ENCODE assay signal across 15 cellular contexts in the genomic region with DNA sequence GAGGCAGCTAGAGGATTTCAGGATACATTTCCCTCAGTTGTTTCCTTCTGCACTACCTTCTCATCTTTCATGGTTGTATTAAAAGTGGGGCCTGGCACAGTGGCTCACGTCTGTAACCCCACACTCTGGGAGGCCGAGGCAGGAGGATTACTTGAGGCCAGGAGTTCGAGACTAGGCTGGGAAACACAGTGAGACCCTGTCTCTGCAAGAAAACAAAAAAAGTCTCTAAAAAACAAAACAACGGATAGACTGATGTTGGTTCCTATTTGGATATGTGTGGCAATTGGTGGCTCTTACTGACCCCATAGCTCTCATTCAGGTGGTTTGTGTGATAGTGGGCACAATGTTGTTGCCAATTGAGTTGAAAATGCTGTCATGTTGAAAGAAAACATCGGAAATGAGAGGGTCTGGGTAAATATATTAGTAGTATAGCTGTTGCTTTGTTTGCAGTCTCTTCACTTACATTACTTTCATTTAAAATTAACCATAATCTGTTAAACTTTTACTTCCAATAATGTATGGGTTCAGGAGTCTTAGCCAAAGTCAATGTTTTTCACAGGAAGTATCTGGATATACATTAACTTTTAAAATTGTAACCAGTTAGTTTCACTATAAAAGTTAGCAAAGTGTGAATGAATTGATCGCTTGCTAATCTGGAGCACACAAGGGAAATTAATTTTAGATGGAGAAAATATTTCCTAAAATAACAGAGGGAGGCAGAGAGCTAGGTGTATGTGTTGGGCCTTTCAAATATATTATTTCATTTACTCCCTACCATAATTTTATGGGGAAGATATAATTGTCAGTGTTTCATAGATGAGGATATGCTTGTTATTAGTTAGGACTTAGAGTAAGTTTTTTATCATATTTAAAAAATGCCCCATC. TPM values are rescaled to one million over a fixed set of nuclear protein-coding genes. Genes with fewer than 3 reads are reported as not detected.
DNase-seq lines count a peak whose midpoint lies in the region; ATAC-seq and TF ChIP-seq lines count a peak whose summit lies in the region.
"Had no signal": no experiment of that assay in that cellular context is flagged by ENCODE, and none has a peak within 500 bp of the region (broad histone marks: within the 10 kb centered on the region; RNA-seq: fewer than 3 reads in every experiment).

No MANE protein-coding gene starts in this region.

- H3K4me3 Mint-ChIP-seq in Calu3 (ENCODE audit: low read depth, unreplicated experiment) = peak overlapping the region; percentile 28
- H3K4me3 Mint-ChIP-seq: activated CD8-positive, alpha-beta memory T cell treated with anti-CD3 and anti-CD28 coated beads, Interleukin-2, amount 10 ng/mL, durations not matched to agents 7 days and 5 days; activated naive CD8-positive, alpha-beta T cell treated with anti-CD3 and anti-CD28 coated beads for 36 hours; B cell; GM23338; stimulated activated effector memory CD8-positive, alpha-beta T cell treated with anti-CD3 and anti-CD28 coated beads, Interleukin-12 subunit alpha, Interleukin-12 subunit beta, amount 100 ng/mL, for 72 hours had no signal

- no peaks in the 10 kb centered on the region for H3K27me3 Mint-ChIP-seq in Calu3 (ENCODE audit: unreplicated experiment)
- H3K27me3 Mint-ChIP-seq: activated naive CD8-positive, alpha-beta T cell treated with anti-CD3 and anti-CD28 coated beads for 36 hours; B cell had no signal

- intact Hi-C loops in Calu3 (cut with micrococcal nuclease; ENCODE audit: unreplicated experiment) = no loop called here

- no peak overlapping the region for H2BK12ac ChIP-seq in mesenchymal stem cell (ENCODE audit: low read length in 2 of 2)

- no peaks in the 10 kb centered on the region for H3K9me3 ChIP-seq in mesenchymal stem cell (ENCODE audit: control insufficient read depth, low read length)

- H3K18ac ChIP-seq in mesenchymal stem cell (ENCODE audit: low read depth in 1 of 2, low read length in 2 of 2) = no peak overlapping the region

- H4K8ac ChIP-seq in mesenchymal stem cell (ENCODE audit: low read length) = no peak overlapping the region

- H3K4me3 ChIP-seq in mesenchymal stem cell (ENCODE audit: insufficient read depth in 1 of 2, low read depth in 1 of 2, low read length in 2 of 2) = no peak overlapping the region
- H3K4me3 ChIP-seq: GM23338 had no signal

- peaks cover 37% of the 10 kb centered on the region for H3K4me1 Mint-ChIP-seq in Calu3 (ENCODE audit: low read depth, unreplicated experiment)

- peak overlapping the region; percentile 8 for H2BK5ac ChIP-seq in mesenchymal stem cell (ENCODE audit: low read depth, low read length, poor library complexity, severe bottlenecking)

- no peak overlapping the region for H3K4ac ChIP-seq in mesenchymal stem cell (ENCODE audit: low read depth in 1 of 2, low read length in 2 of 2)

- no peak overlapping the region for H2BK15ac ChIP-seq in mesenchymal stem cell (ENCODE audit: low read depth, poor library complexity, severe bottlenecking)

- no peak overlapping the region for H3K9ac ChIP-seq in mesenchymal stem cell (ENCODE audit: low read length)

- peak; percentile 64 for ATAC-seq in GM21381 (IDR thresholded peaks at IDR 0.05; ENCODE audit: unreplicated experiment)
- peak; percentile 73 for ATAC-seq in HG03139 (IDR thresholded peaks at IDR 0.05; ENCODE audit: unreplicated experiment)
- ATAC-seq: activated CD8-positive, alpha-beta memory T cell treated with anti-CD3 and anti-CD28 coated beads, Interleukin-2, amount 10 ng/mL, durations not matched to agents 7 days and 5 days; GM23338; stimulated activated effector memory CD8-positive, alpha-beta T cell treated with anti-CD3 and anti-CD28 coated beads, Interleukin-12 subunit alpha, Interleukin-12 subunit beta, amount 100 ng/mL, for 72 hours had no signal

- H3K27ac ChIP-seq in mesenchymal stem cell (ENCODE audit: low read length, poor library complexity, severe bottlenecking) = peak overlapping the region; percentile 80

- H2AFZ ChIP-seq in mesenchymal stem cell (ENCODE audit: low read depth, low read length) = no peak overlapping the region
- H2AFZ ChIP-seq: GM23338 had no signal

- H3K23ac ChIP-seq in mesenchymal stem cell (ENCODE audit: low read length in 2 of 2) = no peak overlapping the region

- H3K27me3 ChIP-seq in mesenchymal stem cell (ENCODE audit: control insufficient read depth in 1 of 2, insufficient read depth in 1 of 2, low read length in 2 of 2) = no peaks in the 10 kb centered on the region

- peaks cover 21% of the 10 kb centered on the region for H3K4me1 ChIP-seq in mesenchymal stem cell (ENCODE audit: control insufficient read depth, insufficient read depth, low read depth, low read length)

- DNase-seq in Calu3 = no peak
- no peak for DNase-seq in mesenchymal stem cell
- DNase-seq in NK-92 (lab: John Stamatoyannopoulos, UW; ENCODE audit: unreplicated experiment) = no peak
- DNase-seq in activated CD4-positive, CD25-positive, alpha-beta regulatory T cell treated with anti-CD3 and anti-CD28 coated beads, Interleukin-2, amount 50 U/mL, for 72 hours = no peak
- no peak for DNase-seq in ecto neural progenitor cell (ENCODE audit: low spot score)
- DNase-seq in NOMO-1 treated with DMSO at 0.1 percent for 48 hours (lab: John Stamatoyannopoulos, UW; ENCODE audit: unreplicated experiment) = no peak
- DNase-seq: activated CD8-positive, alpha-beta memory T cell treated with anti-CD3 and anti-CD28 coated beads, Interleukin-2, amount 10 ng/mL, durations not matched to agents 7 days and 5 days; activated naive CD8-positive, alpha-beta T cell treated with anti-CD3 and anti-CD28 coated beads for 36 hours; KBM-7; NCI-H146 had no signal

- H3K14ac ChIP-seq in mesenchymal stem cell (ENCODE audit: low read length in 2 of 2) = no peak overlapping the region

- peaks cover 0 to 4% of the 10 kb centered on the region in 2 experiments for H3K36me3 ChIP-seq in mesenchymal stem cell (ENCODE audit: control insufficient read depth in 1 of 2, insufficient read depth in 2 of 2, low read depth in 1 of 2, low read length in 2 of 2)

- CTCF ChIA-PET in Calu3 (lab: Charles Lee) = interaction anchor here (0.7 to 0.8 kb wide), 2 partner anchors 10 to 99 kb away, joined by 3 read pairs; no protein-coding TSS in a partner anchor

- H2BK120ac ChIP-seq in mesenchymal stem cell (ENCODE audit: low read depth, low read length) = no peak overlapping the region

- no peak for TF ChIP-seq CTCF in Calu3 (IDR thresholded peaks at IDR 0.05; ENCODE audit: unreplicated experiment)

- H2AK5ac ChIP-seq in mesenchymal stem cell (ENCODE audit: low read length, severe bottlenecking) = no peak overlapping the region

- H3K4me2 ChIP-seq in mesenchymal stem cell (ENCODE audit: low read length, poor library complexity, severe bottlenecking) = peak overlapping the region; percentile 26
- H3K4me2 ChIP-seq: GM23338 had no signal

- H3K9me3 Mint-ChIP-seq in Calu3 (ENCODE audit: low read depth, unreplicated experiment) = no peaks in the 10 kb centered on the region
- H3K9me3 Mint-ChIP-seq: activated naive CD8-positive, alpha-beta T cell treated with anti-CD3 and anti-CD28 coated beads for 36 hours; GM23338; stimulated activated effector memory CD8-positive, alpha-beta T cell treated with anti-CD3 and anti-CD28 coated beads, Interleukin-12 subunit alpha, Interleukin-12 subunit beta, amount 100 ng/mL, for 72 hours had no signal

- peaks cover 4% of the 10 kb centered on the region for H3K79me1 ChIP-seq in mesenchymal stem cell (replicated peaks; ENCODE audit: low read length, poor library complexity, severe bottlenecking)

- WGBS in mesenchymal stem cell = 100% methylated on average over 5 of the region's 6 CpGs

- no TSS peak for BruUV-seq in Calu3 (replicated peaks; lab: Mats Ljungman, UMichigan)

- no peak overlapping the region for H4K91ac ChIP-seq in mesenchymal stem cell (ENCODE audit: low read length)

- H3K36me3 Mint-ChIP-seq in Calu3 (ENCODE audit: insufficient read depth, unreplicated experiment) = peaks cover 4% of the 10 kb centered on the region
- H3K36me3 Mint-ChIP-seq: activated naive CD8-positive, alpha-beta T cell treated with anti-CD3 and anti-CD28 coated beads for 36 hours; stimulated activated effector memory CD8-positive, alpha-beta T cell treated with anti-CD3 and anti-CD28 coated beads, Interleukin-12 subunit alpha, Interleukin-12 subunit beta, amount 100 ng/mL, for 72 hours had no signal

- H3K27ac Mint-ChIP-seq in Calu3 (ENCODE audit: unreplicated experiment) = peak overlapping the region; percentile 88
- H3K27ac Mint-ChIP-seq: activated CD8-positive, alpha-beta memory T cell treated with anti-CD3 and anti-CD28 coated beads, Interleukin-2, amount 10 ng/mL, durations not matched to agents 7 days and 5 days; activated naive CD8-positive, alpha-beta T cell treated with anti-CD3 and anti-CD28 coated beads for 36 hours; B cell; GM23338; stimulated activated effector memory CD8-positive, alpha-beta T cell treated with anti-CD3 and anti-CD28 coated beads, Interleukin-12 subunit alpha, Interleukin-12 subunit beta, amount 100 ng/mL, for 72 hours had no signal

RNA-seq across cellular contexts. Expression of a gene that starts 31.1 kb away (rescaled TPM):
- total RNA-seq in Calu3 (2022) = 89.4 and 109 TPM in 2 replicates
- polyA plus RNA-seq in mesenchymal stem cell (2013, experiment 1 of 2) = 14.5 TPM
- 12.9 TPM for polyA plus RNA-seq in mesenchymal stem cell (2013, experiment 2 of 2)
